9 cellular contexts compared by ENCODE assay signal in genomic region chr5:93583525-93583798, GRCh38. TPM values are rescaled to one million over a fixed set of nuclear protein-coding genes. Genes with fewer than 3 reads are reported as not detected.
A peak's percentile ranks its signal among the peaks of the same experiment; 100 is the strongest.
DNase-seq lines count a peak whose midpoint lies in the region; ATAC-seq and TF ChIP-seq lines count a peak whose summit lies in the region.
"Had no signal": no experiment of that assay in that cellular context is flagged by ENCODE, and none has a peak within 500 bp of the region (broad histone marks: within the 10 kb centered on the region; RNA-seq: fewer than 3 reads in every experiment).

No MANE protein-coding gene starts in this region.

- no peaks in the 10 kb centered on the region for H3K9me3 Mint-ChIP-seq in activated CD8-positive, alpha-beta memory T cell treated with anti-CD3 and anti-CD28 coated beads, Interleukin-2, amount 10 ng/mL, durations not matched to agents 7 days and 5 days (ENCODE audit: low read depth)
- no peaks in the 10 kb centered on the region for H3K9me3 Mint-ChIP-seq in activated T-helper 1 cell treated with anti-CD3 and anti-CD28 coated beads, Interleukin-12 subunit alpha, Interleukin-12 subunit beta, Interleukin-2, Interleukin-4 antibody, amounts not matched to agents 30 ng/mL and 10 ng/mL and 1 ng/mL, durations not matched to agents 14 hours and 24 hours and 36 hours
- no peaks in the 10 kb centered on the region for H3K9me3 Mint-ChIP-seq in chondrocyte (ENCODE audit: low read depth)
- H3K9me3 Mint-ChIP-seq: nephron progenitor cell had no signal

- peaks cover 2% of the 10 kb centered on the region for H3K9me3 ChIP-seq in iPS-18c (ENCODE audit: control insufficient read depth, insufficient read depth, low read length)
- H3K9me3 ChIP-seq in thymus (ENCODE audit: control insufficient read depth) = peaks cover 7% of the 10 kb centered on the region

- H3K27me3 ChIP-seq in thymus (ENCODE audit: control insufficient read depth, insufficient read depth) = peaks cover 89% of the 10 kb centered on the region

- H3K4me3 ChIP-seq in iPS-18c (ENCODE audit: insufficient read depth, low read depth, low read length) (peak overlapping the region; percentile 36; the same call in 1 of the 2 replicates), thymus (ENCODE audit: low read length) (peak overlapping the region; percentile 52)

- peaks cover 3% of the 10 kb centered on the region for H3K36me3 ChIP-seq in thymus (ENCODE audit: control insufficient read depth, insufficient read depth)

- TF ChIP-seq CTCF in chondrocyte (IDR thresholded peaks at IDR 0.05) = no peak

- CTCF ChIA-PET in activated CD8-positive, alpha-beta memory T cell treated with anti-CD3 and anti-CD28 coated beads, Interleukin-2, amount 10 ng/mL, durations not matched to agents 7 days and 5 days (lab: Charles Lee) = interaction anchor here (1.3 to 1.7 kb wide), 3 partner anchors 12 to 218 kb away, joined by 3 to 7 read pairs (median 6); no protein-coding TSS in a partner anchor

- peaks cover 17% of the 10 kb centered on the region for H3K4me1 ChIP-seq in thymus (ENCODE audit: control insufficient read depth, insufficient read depth, low read length)

- WGBS in thymus = 7% methylated on average over 6 of the region's 6 CpGs

- intact Hi-C loops in activated T-helper 1 cell treated with anti-CD3 and anti-CD28 coated beads, Interleukin-12 subunit alpha, Interleukin-12 subunit beta, Interleukin-2, Interleukin-4 antibody, amounts not matched to agents 30 ng/mL and 10 ng/mL and 1 ng/mL, durations not matched to agents 14 hours and 24 hours and 36 hours (cut with micrococcal nuclease) = loop anchor here (10.0 kb wide), 1 partner anchor 1701 kb away; the partner anchor contains the start of gene MCTP1

- no peak for ATAC-seq in activated CD8-positive, alpha-beta memory T cell treated with anti-CD3 and anti-CD28 coated beads, Interleukin-2, amount 10 ng/mL, durations not matched to agents 7 days and 5 days
- no peak for ATAC-seq in HG02970 (IDR thresholded peaks at IDR 0.05; ENCODE audit: low FRiP score, unreplicated experiment)

- peaks cover 48% of the 10 kb centered on the region for H3K27me3 Mint-ChIP-seq in activated CD8-positive, alpha-beta memory T cell treated with anti-CD3 and anti-CD28 coated beads, Interleukin-2, amount 10 ng/mL, durations not matched to agents 7 days and 5 days
- peaks cover 50% of the 10 kb centered on the region for H3K27me3 Mint-ChIP-seq in activated T-helper 1 cell treated with anti-CD3 and anti-CD28 coated beads, Interleukin-12 subunit alpha, Interleukin-12 subunit beta, Interleukin-2, Interleukin-4 antibody, amounts not matched to agents 30 ng/mL and 10 ng/mL and 1 ng/mL, durations not matched to agents 14 hours and 24 hours and 36 hours (ENCODE audit: insufficient read depth)
- H3K27me3 Mint-ChIP-seq in chondrocyte (ENCODE audit: low read depth) = no peaks in the 10 kb centered on the region

- peaks cover 32% of the 10 kb centered on the region for H3K4me1 Mint-ChIP-seq in activated CD8-positive, alpha-beta memory T cell treated with anti-CD3 and anti-CD28 coated beads, Interleukin-2, amount 10 ng/mL, durations not matched to agents 7 days and 5 days
- H3K4me1 Mint-ChIP-seq in activated T-helper 1 cell treated with anti-CD3 and anti-CD28 coated beads, Interleukin-12 subunit alpha, Interleukin-12 subunit beta, Interleukin-2, Interleukin-4 antibody, amounts not matched to agents 30 ng/mL and 10 ng/mL and 1 ng/mL, durations not matched to agents 14 hours and 24 hours and 36 hours (ENCODE audit: low read depth) = peaks cover 19% of the 10 kb centered on the region
- H3K4me1 Mint-ChIP-seq in chondrocyte (ENCODE audit: low read depth) = peaks cover 29% of the 10 kb centered on the region

- H3K27ac Mint-ChIP-seq in activated CD8-positive, alpha-beta memory T cell treated with anti-CD3 and anti-CD28 coated beads, Interleukin-2, amount 10 ng/mL, durations not matched to agents 7 days and 5 days = peak overlapping the region; percentile 45
- H3K27ac Mint-ChIP-seq in activated T-helper 1 cell treated with anti-CD3 and anti-CD28 coated beads, Interleukin-12 subunit alpha, Interleukin-12 subunit beta, Interleukin-2, Interleukin-4 antibody, amounts not matched to agents 30 ng/mL and 10 ng/mL and 1 ng/mL, durations not matched to agents 14 hours and 24 hours and 36 hours = peak overlapping the region; percentile 76
- no peak overlapping the region for H3K27ac Mint-ChIP-seq in chondrocyte (ENCODE audit: unreplicated experiment)
- H3K27ac Mint-ChIP-seq: nephron progenitor cell had no signal

- no peak overlapping the region for H3K4me3 Mint-ChIP-seq in activated CD8-positive, alpha-beta memory T cell treated with anti-CD3 and anti-CD28 coated beads, Interleukin-2, amount 10 ng/mL, durations not matched to agents 7 days and 5 days
- no peak overlapping the region for H3K4me3 Mint-ChIP-seq in activated T-helper 1 cell treated with anti-CD3 and anti-CD28 coated beads, Interleukin-12 subunit alpha, Interleukin-12 subunit beta, Interleukin-2, Interleukin-4 antibody, amounts not matched to agents 30 ng/mL and 10 ng/mL and 1 ng/mL, durations not matched to agents 14 hours and 24 hours and 36 hours
- no peak overlapping the region for H3K4me3 Mint-ChIP-seq in chondrocyte (ENCODE audit: unreplicated experiment)

- DNase-seq in activated CD8-positive, alpha-beta memory T cell treated with anti-CD3 and anti-CD28 coated beads, Interleukin-2, amount 10 ng/mL, durations not matched to agents 7 days and 5 days = no peak
- DNase-seq in activated CD8-positive, alpha-beta memory T cell treated with anti-CD3 and anti-CD28 coated beads, Interleukin-2, amount 50 U/mL, for 48 hours = no peak
- no peak for DNase-seq in activated T-helper 1 cell treated with anti-CD3 and anti-CD28 coated beads, Interleukin-12 subunit alpha, Interleukin-12 subunit beta, Interleukin-2, Interleukin-4 antibody, amounts not matched to agents 30 ng/mL and 10 ng/mL and 1 ng/mL, durations not matched to agents 14 hours and 24 hours and 36 hours (ENCODE audit: low spot score)
- DNase-seq in chondrocyte (ENCODE audit: low spot score) (no peak), NCI-H524 (lab: John Stamatoyannopoulos, UW) (no peak)

- peaks cover 8% of the 10 kb centered on the region for H3K36me3 Mint-ChIP-seq in activated CD8-positive, alpha-beta memory T cell treated with anti-CD3 and anti-CD28 coated beads, Interleukin-2, amount 10 ng/mL, durations not matched to agents 7 days and 5 days
- H3K36me3 Mint-ChIP-seq in activated T-helper 1 cell treated with anti-CD3 and anti-CD28 coated beads, Interleukin-12 subunit alpha, Interleukin-12 subunit beta, Interleukin-2, Interleukin-4 antibody, amounts not matched to agents 30 ng/mL and 10 ng/mL and 1 ng/mL, durations not matched to agents 14 hours and 24 hours and 36 hours (ENCODE audit: low read depth) = no peaks in the 10 kb centered on the region
- H3K36me3 Mint-ChIP-seq in chondrocyte (ENCODE audit: low read depth) = peaks cover 4% of the 10 kb centered on the region

- no peak overlapping the region for H3K27ac ChIP-seq in thymus (ENCODE audit: low read depth)

RNA-seq across cellular contexts. Expression of gene NR2F1, which starts 0.4 kb away (rescaled TPM):
- total RNA-seq in activated CD8-positive, alpha-beta memory T cell treated with anti-CD3 and anti-CD28 coated beads, Interleukin-2, amount 10 ng/mL, durations not matched to agents 7 days and 5 days = not detected
- total RNA-seq in activated T-helper 1 cell treated with anti-CD3 and anti-CD28 coated beads, Interleukin-12 subunit alpha, Interleukin-12 subunit beta, Interleukin-2, Interleukin-4 antibody, amounts not matched to agents 30 ng/mL and 10 ng/mL and 1 ng/mL, durations not matched to agents 14 hours and 24 hours and 36 hours = not detected in 2 replicates
- polyA plus RNA-seq in thymus = 0.94 TPM
- 28.7 to 41.9 TPM (median 30.8 TPM) in 3 replicates for total RNA-seq in chondrocyte

RNA-seq across cellular contexts. Expression of gene NR2F1-AS1, which starts 2.4 kb away (rescaled TPM):
- total RNA-seq in activated CD8-positive, alpha-beta memory T cell treated with anti-CD3 and anti-CD28 coated beads, Interleukin-2, amount 10 ng/mL, durations not matched to agents 7 days and 5 days = not detected
- not detected in 2 replicates for total RNA-seq in activated T-helper 1 cell treated with anti-CD3 and anti-CD28 coated beads, Interleukin-12 subunit alpha, Interleukin-12 subunit beta, Interleukin-2, Interleukin-4 antibody, amounts not matched to agents 30 ng/mL and 10 ng/mL and 1 ng/mL, durations not matched to agents 14 hours and 24 hours and 36 hours
- polyA plus RNA-seq in thymus = 5.0 TPM
- total RNA-seq in chondrocyte = 16.2 to 20.0 TPM (median 19.7 TPM) in 3 replicates

Comparison
In these comparisons a context has a peak if more than half of its experiments do, and no peak if none do; other contexts are left out.
1. RNA of gene NR2F1, which starts 0.4 kb away (total RNA-seq): 28.7 to 41.9 TPM in chondrocyte; not detected in activated CD8-positive, alpha-beta memory T cell treated with anti-CD3 and anti-CD28 coated beads, Interleukin-2, amount 10 ng/mL, durations not matched to agents 7 days and 5 days and not detected in activated T-helper 1 cell treated with anti-CD3 and anti-CD28 coated beads, Interleukin-12 subunit alpha, Interleukin-12 subunit beta, Interleukin-2, Interleukin-4 antibody, amounts not matched to agents 30 ng/mL and 10 ng/mL and 1 ng/mL, durations not matched to agents 14 hours and 24 hours and 36 hours; every median in the first group is over 10 times any median in the second.
2. RNA of gene NR2F1-AS1, which starts 2.4 kb away (total RNA-seq): 16.2 to 20.0 TPM in chondrocyte; not detected in activated CD8-positive, alpha-beta memory T cell treated with anti-CD3 and anti-CD28 coated beads, Interleukin-2, amount 10 ng/mL, durations not matched to agents 7 days and 5 days and not detected in activated T-helper 1 cell treated with anti-CD3 and anti-CD28 coated beads, Interleukin-12 subunit alpha, Interleukin-12 subunit beta, Interleukin-2, Interleukin-4 antibody, amounts not matched to agents 30 ng/mL and 10 ng/mL and 1 ng/mL, durations not matched to agents 14 hours and 24 hours and 36 hours; every median in the first group is over 10 times any median in the second.